ENCODE assay signal across 10 cellular contexts in genomic region chr3:48926425-48927392, GRCh38. TPM values are rescaled to one million over a fixed set of nuclear protein-coding genes. Genes with fewer than 3 reads are reported as not detected.
DNase-seq lines count a peak whose midpoint lies in the region; ATAC-seq and TF ChIP-seq lines count a peak whose summit lies in the region.
"Had no signal": no experiment of that assay in that cellular context is flagged by ENCODE, and none has a peak within 500 bp of the region (broad histone marks: within the 10 kb centered on the region; RNA-seq: fewer than 3 reads in every experiment).

No MANE protein-coding gene starts in this region.

- H3K27ac Mint-ChIP-seq in T-helper 2 cell treated with Interferon-gamma antibody and Interleukin-4, amounts not matched to agents 5 μg/mL and 100 μg/mL, for 36 hours = peak overlapping the region; percentile 77
- peak overlapping the region; percentile 79 for H3K27ac Mint-ChIP-seq in activated CD8-positive, alpha-beta memory T cell treated with anti-CD3 and anti-CD28 coated beads, Interleukin-2, amount 10 ng/mL, durations not matched to agents 7 days and 5 days

- TF ChIP-seq POLR2A in heart left ventricle (IDR thresholded peaks at IDR 0.05) (no peak), lower leg skin (IDR thresholded peaks at IDR 0.05) (no peak)

- H3K9ac ChIP-seq in skeletal muscle tissue (ENCODE audit: low read depth in 1 of 3, low read length in 3 of 3) = peak overlapping the region in 1 of 3 donors; percentile 20

- peak overlapping the region; percentile 13 to 81 (median 69) for H3K27ac ChIP-seq in heart left ventricle
- peak overlapping the region; percentile 32 for H3K27ac ChIP-seq in skeletal muscle tissue (ENCODE audit: low read depth, low read length)

- H3K9me3 Mint-ChIP-seq in T-helper 2 cell treated with Interferon-gamma antibody and Interleukin-4, amounts not matched to agents 5 μg/mL and 100 μg/mL, for 36 hours = no peaks in the 10 kb centered on the region
- no peaks in the 10 kb centered on the region for H3K9me3 Mint-ChIP-seq in activated CD8-positive, alpha-beta memory T cell treated with anti-CD3 and anti-CD28 coated beads, Interleukin-2, amount 10 ng/mL, durations not matched to agents 7 days and 5 days (ENCODE audit: low read depth)

- H3K4me3 ChIP-seq in heart left ventricle = peak overlapping the region in 9 of 12 donors; percentile 11 to 45 (median 35)
- H3K4me3 ChIP-seq in skeletal muscle tissue (ENCODE audit: low read length in 3 of 3) = no peak overlapping the region
- H3K4me3 ChIP-seq in lower leg skin (ENCODE audit: low read depth, poor library complexity, severe bottlenecking) = no peak overlapping the region

- ATAC-seq in activated CD8-positive, alpha-beta memory T cell treated with anti-CD3 and anti-CD28 coated beads, Interleukin-2, amount 10 ng/mL, durations not matched to agents 7 days and 5 days = peak; percentile 46
- ATAC-seq in heart left ventricle (peak; percentile 68 to 74 (median 72)), HG03432 (IDR thresholded peaks at IDR 0.05; ENCODE audit: unreplicated experiment) (no peak)

- CTCF ChIA-PET in activated CD8-positive, alpha-beta memory T cell treated with anti-CD3 and anti-CD28 coated beads, Interleukin-2, amount 10 ng/mL, durations not matched to agents 7 days and 5 days (lab: Charles Lee) = interaction anchor here (0.7 to 1.0 kb wide), 2 partner anchors 8 to 103 kb away, joined by 3 read pairs; partner anchors contain the start of gene ARIH2

- peaks cover 64% of the 10 kb centered on the region for H3K36me3 Mint-ChIP-seq in T-helper 2 cell treated with Interferon-gamma antibody and Interleukin-4, amounts not matched to agents 5 μg/mL and 100 μg/mL, for 36 hours (ENCODE audit: low read depth)
- peaks cover 57% of the 10 kb centered on the region for H3K36me3 Mint-ChIP-seq in activated CD8-positive, alpha-beta memory T cell treated with anti-CD3 and anti-CD28 coated beads, Interleukin-2, amount 10 ng/mL, durations not matched to agents 7 days and 5 days

- H3K27me3 ChIP-seq in heart left ventricle = no peaks in the 10 kb centered on the region
- no peaks in the 10 kb centered on the region for H3K27me3 ChIP-seq in skeletal muscle tissue (ENCODE audit: control insufficient read depth in 3 of 3, insufficient read depth in 3 of 3, low read length in 3 of 3)

- no peaks in the 10 kb centered on the region for H3K9me3 ChIP-seq in heart left ventricle
- H3K9me3 ChIP-seq in skeletal muscle tissue (ENCODE audit: control insufficient read depth in 3 of 3, low read length in 3 of 3) = no peaks in the 10 kb centered on the region

- peaks cover 50% of the 10 kb centered on the region for H3K4me1 Mint-ChIP-seq in T-helper 2 cell treated with Interferon-gamma antibody and Interleukin-4, amounts not matched to agents 5 μg/mL and 100 μg/mL, for 36 hours (ENCODE audit: low read depth)
- peaks cover 62% of the 10 kb centered on the region for H3K4me1 Mint-ChIP-seq in activated CD8-positive, alpha-beta memory T cell treated with anti-CD3 and anti-CD28 coated beads, Interleukin-2, amount 10 ng/mL, durations not matched to agents 7 days and 5 days

- H3K27me3 Mint-ChIP-seq in T-helper 2 cell treated with Interferon-gamma antibody and Interleukin-4, amounts not matched to agents 5 μg/mL and 100 μg/mL, for 36 hours (ENCODE audit: low read depth) = no peaks in the 10 kb centered on the region
- no peaks in the 10 kb centered on the region for H3K27me3 Mint-ChIP-seq in activated CD8-positive, alpha-beta memory T cell treated with anti-CD3 and anti-CD28 coated beads, Interleukin-2, amount 10 ng/mL, durations not matched to agents 7 days and 5 days

- peak overlapping the region; percentile 69 for H3K4me3 Mint-ChIP-seq in T-helper 2 cell treated with Interferon-gamma antibody and Interleukin-4, amounts not matched to agents 5 μg/mL and 100 μg/mL, for 36 hours
- H3K4me3 Mint-ChIP-seq in activated CD8-positive, alpha-beta memory T cell treated with anti-CD3 and anti-CD28 coated beads, Interleukin-2, amount 10 ng/mL, durations not matched to agents 7 days and 5 days = peak overlapping the region; percentile 21

- peak; percentile 32 for DNase-seq in T-helper 2 cell treated with Interferon-gamma antibody and Interleukin-4, amounts not matched to agents 5 μg/mL and 100 μg/mL, for 36 hours (ENCODE audit: low spot score)
- DNase-seq in T-helper 2 cell = no peak
- no peak for DNase-seq in activated CD8-positive, alpha-beta memory T cell treated with anti-CD3 and anti-CD28 coated beads, Interleukin-2, amount 10 ng/mL, durations not matched to agents 7 days and 5 days
- DNase-seq in heart left ventricle = peak in 1 of 5 donors; percentile 40
- DNase-seq in lower leg skin (ENCODE audit: low spot score in 2 of 2) = no peak
- no peak for DNase-seq in AG20443 (ENCODE audit: low spot score)
- DNase-seq: ACHN; effector CD8-positive, alpha-beta T cell had no signal

- TF ChIP-seq CTCF in heart left ventricle (IDR thresholded peaks at IDR 0.05) (no peak), lower leg skin (IDR thresholded peaks at IDR 0.05) (no peak)

- 75 to 85% (median 83%) methylated on average over 11 of the region's 11 CpGs for WGBS in heart left ventricle, 4 donors
- WGBS in lower leg skin, 2 donors = 72 to 84% methylated on average over 11 of the region's 11 CpGs

- intact Hi-C loops in heart left ventricle (cut with DNase I) = no loop called here
- intact Hi-C loops in lower leg skin (cut with DNase I; ENCODE audit: low total_unique reads) = no loop called here

- peaks cover 0 to 90% (median 74%) of the 10 kb centered on the region in 9 donors for H3K36me3 ChIP-seq in heart left ventricle
- peaks cover 6 to 25% (median 11%) of the 10 kb centered on the region in 3 donors for H3K36me3 ChIP-seq in skeletal muscle tissue (ENCODE audit: control insufficient read depth in 3 of 3, insufficient read depth in 3 of 3, low read length in 3 of 3)

- peaks cover 17 to 67% (median 46%) of the 10 kb centered on the region in 12 donors for H3K4me1 ChIP-seq in heart left ventricle
- H3K4me1 ChIP-seq in skeletal muscle tissue (ENCODE audit: control insufficient read depth in 3 of 3, insufficient read depth in 3 of 3, low read length in 3 of 3) = peaks cover 22 to 42% (median 27%) of the 10 kb centered on the region in 3 donors

RNA-seq across cellular contexts. Expression of gene ARIH2, which starts 8.1 kb away (rescaled TPM):
- 100 to 1,000 TPM; 118 to 156 TPM for total RNA-seq in activated CD8-positive, alpha-beta memory T cell treated with anti-CD3 and anti-CD28 coated beads, Interleukin-2, amount 10 ng/mL, durations not matched to agents 7 days and 5 days
- 100 to 1,000 TPM in 8 of 9 donors, 10 to 100 TPM in 1; 87.7 to 223 (median 126) TPM for total RNA-seq in heart left ventricle
- polyA plus RNA-seq in heart left ventricle = 10 to 100 TPM; 77.6 to 79.3 TPM
- total RNA-seq in skeletal muscle tissue = 51.7 TPM
- total RNA-seq in lower leg skin = 10 to 100 TPM; 41.5 to 75.7 (median 69.1) TPM

RNA-seq across cellular contexts. Expression of gene SLC25A20, which starts 28.0 kb away (rescaled TPM):
- 10 to 100 TPM; 26.7 to 35.6 TPM for total RNA-seq in activated CD8-positive, alpha-beta memory T cell treated with anti-CD3 and anti-CD28 coated beads, Interleukin-2, amount 10 ng/mL, durations not matched to agents 7 days and 5 days
- 100 to 1,000 TPM in 2 of 9 donors, 10 to 100 TPM in 7; 44.6 to 176 (median 69.5) TPM for total RNA-seq in heart left ventricle
- 10 to 100 TPM; 50.5 to 65.7 TPM for polyA plus RNA-seq in heart left ventricle
- 15.1 TPM for total RNA-seq in skeletal muscle tissue
- 10 to 100 TPM; 11.4 to 46.3 (median 20.4) TPM for total RNA-seq in lower leg skin

Comparison
In these comparisons a context has a peak if more than half of its experiments do, and no peak if none do; other contexts are left out.
1. H3K4me3 ChIP-seq: peak in heart left ventricle (9 of 12); none in skeletal muscle tissue (0 of 3) and lower leg skin (single experiment).